1 cellular context compared by ENCODE assay signal in genomic region chr3:167380004-167380689, GRCh38.
TF ChIP-seq lines count a peak whose summit lies in the region.

ZBBX (minus strand) TSS chr3:167380297; CDS start chr3:167372901, 7,396 bp downstream.

TF ChIP-seq in HepG2, 621 proteins besides CTCF, POLR2A, EP300 and RAD21 (continued from another document and continues in another):
- TF ChIP-seq AKNA (CRISPR knock-in tag; IDR thresholded peaks at IDR 0.05; ENCODE audit: borderline replicate concordance) = no peak
- TF ChIP-seq MAF1 (CRISPR knock-in tag; IDR thresholded peaks at IDR 0.05; ENCODE audit: borderline replicate concordance) = no peak
- no peak for TF ChIP-seq SOX5 (CRISPR knock-in tag; IDR thresholded peaks at IDR 0.05; ENCODE audit: borderline replicate concordance)
- TF ChIP-seq CBX5 (CRISPR knock-in tag; IDR thresholded peaks at IDR 0.05; ENCODE audit: borderline replicate concordance) = no peak
- no peak for TF ChIP-seq BCLAF1 (IDR thresholded peaks at IDR 0.05)
- TF ChIP-seq HIVEP1 (CRISPR knock-in tag; IDR thresholded peaks at IDR 0.05) = no peak
- TF ChIP-seq ZSCAN12 (CRISPR knock-in tag; IDR thresholded peaks at IDR 0.05) = no peak
- peak; percentile 50 for TF ChIP-seq ZNF574 (CRISPR knock-in tag; IDR thresholded peaks at IDR 0.05)
- no peak for TF ChIP-seq RBAK (CRISPR knock-in tag; IDR thresholded peaks at IDR 0.05)
- no peak for TF ChIP-seq WIZ (CRISPR knock-in tag; IDR thresholded peaks at IDR 0.05)
- no peak for TF ChIP-seq CHCHD3 (CRISPR knock-in tag; IDR thresholded peaks at IDR 0.05)
- peak; percentile 87 for TF ChIP-seq SMC3 (IDR thresholded peaks at IDR 0.05; ENCODE audit: low read length)
- no peak for TF ChIP-seq SNRNP70 (IDR thresholded peaks at IDR 0.05; ENCODE audit: low read depth, low read length)
- no peak for TF ChIP-seq ZMAT5 (CRISPR knock-in tag; IDR thresholded peaks at IDR 0.05; ENCODE audit: borderline replicate concordance, low read depth)
- no peak for TF ChIP-seq ZNF83 (CRISPR knock-in tag; IDR thresholded peaks at IDR 0.05; ENCODE audit: borderline replicate concordance)
- TF ChIP-seq ARID4A (CRISPR knock-in tag; IDR thresholded peaks at IDR 0.05; ENCODE audit: borderline replicate concordance) = peak; percentile 83
- TF ChIP-seq AGO1 (IDR thresholded peaks at IDR 0.05; ENCODE audit: low read depth, low read length, poor library complexity, severe bottlenecking) = no peak
- TF ChIP-seq KDM3A (CRISPR knock-in tag; IDR thresholded peaks at IDR 0.05; ENCODE audit: low read depth) = no peak; the same call in 1 of the 2 replicates
- no peak for TF ChIP-seq MXD4 (CRISPR knock-in tag; IDR thresholded peaks at IDR 0.05)
- TF ChIP-seq FOXJ3 (CRISPR knock-in tag; IDR thresholded peaks at IDR 0.05; ENCODE audit: borderline replicate concordance) = 0 out of 2 replicates have a peak, but pooled peaks have one; percentile 47
- TF ChIP-seq NR3C1 (CRISPR knock-in tag; IDR thresholded peaks at IDR 0.05) = no peak
- 0 out of 2 replicates have a peak, but pooled peaks have one; percentile 28 for TF ChIP-seq NFKBIZ (CRISPR knock-in tag; IDR thresholded peaks at IDR 0.05)
- TF ChIP-seq ZFP36L2 (CRISPR knock-in tag; IDR thresholded peaks at IDR 0.05) = no peak
- no peak for TF ChIP-seq ARID2 (CRISPR knock-in tag; IDR thresholded peaks at IDR 0.05; ENCODE audit: borderline replicate concordance)
- TF ChIP-seq JDP2 (CRISPR knock-in tag; IDR thresholded peaks at IDR 0.05; ENCODE audit: borderline replicate concordance) = no peak
- TF ChIP-seq ZNF572 (CRISPR knock-in tag; IDR thresholded peaks at IDR 0.05) = no peak
- no peak for TF ChIP-seq ATRX (CRISPR knock-in tag; IDR thresholded peaks at IDR 0.05; ENCODE audit: borderline replicate concordance)
- TF ChIP-seq ATF2 (CRISPR knock-in tag; IDR thresholded peaks at IDR 0.05) = peak; percentile 48; the same call in 1 of the 2 replicates
- no peak for TF ChIP-seq NFE2 (CRISPR knock-in tag; IDR thresholded peaks at IDR 0.05)
- TF ChIP-seq GTF2F1 (IDR thresholded peaks at IDR 0.05; ENCODE audit: low read length) = no peak
- TF ChIP-seq ZZZ3 (CRISPR knock-in tag; IDR thresholded peaks at IDR 0.05; ENCODE audit: borderline replicate concordance) = no peak
- TF ChIP-seq ZNF18 (CRISPR knock-in tag; IDR thresholded peaks at IDR 0.05; ENCODE audit: insufficient replicate concordance) = no peak
- TF ChIP-seq ZNF121 (CRISPR knock-in tag; IDR thresholded peaks at IDR 0.05) = no peak
- TF ChIP-seq HMGXB3 (CRISPR knock-in tag; IDR thresholded peaks at IDR 0.05; ENCODE audit: borderline replicate concordance) = peak; percentile 67; the same call in 1 of the 2 replicates
- TF ChIP-seq MIER3 (CRISPR knock-in tag; IDR thresholded peaks at IDR 0.05; ENCODE audit: borderline replicate concordance) = 0 out of 2 replicates have a peak, but pooled peaks have one; percentile 33
- no peak for TF ChIP-seq MBD4 (IDR thresholded peaks at IDR 0.05; ENCODE audit: borderline replicate concordance, low read length)
- no peak for TF ChIP-seq ZNF570 (CRISPR knock-in tag; IDR thresholded peaks at IDR 0.05; ENCODE audit: borderline replicate concordance)
